ENCODE assay signal across 18 cellular contexts in genomic region chr10:132101529-132101928, GRCh38. TPM values are rescaled to one million over a fixed set of nuclear protein-coding genes. Genes with fewer than 3 reads are reported as not detected.
DNase-seq lines count a peak whose midpoint lies in the region; ATAC-seq and TF ChIP-seq lines count a peak whose summit lies in the region.
"Had no signal": no experiment of that assay in that cellular context is flagged by ENCODE, and none has a peak within 500 bp of the region (broad histone marks: within the 10 kb centered on the region; RNA-seq: fewer than 3 reads in every experiment).

No MANE protein-coding gene starts in this region.

- H3K27me3 ChIP-seq in MM.1S (replicated peaks; ENCODE audit: insufficient read depth, low read length), result peaks cover 38% of the 10 kb centered on the region
- no peaks in the 10 kb centered on the region for H3K27me3 ChIP-seq in endodermal cell (ENCODE audit: control insufficient read depth, insufficient read depth, low read length, poor library complexity, severe bottlenecking)
- H3K27me3 ChIP-seq in foreskin keratinocyte, result no peaks in the 10 kb centered on the region
- H3K27me3 ChIP-seq: ascending aorta, colonic mucosa, heart right ventricle had no signal

- no peaks in the 10 kb centered on the region for H3K9me2 ChIP-seq in MM.1S (replicated peaks; ENCODE audit: insufficient read depth, low read length)

- H3K4me1 ChIP-seq in MM.1S (ENCODE audit: low read length) (no peaks in the 10 kb centered on the region), endodermal cell (ENCODE audit: control insufficient read depth, insufficient read depth, low read length) (peaks cover 8% of the 10 kb centered on the region), foreskin keratinocyte (no peaks in the 10 kb centered on the region)
- H3K4me1 ChIP-seq: ascending aorta, colonic mucosa, parathyroid adenoma had no signal

- TF ChIP-seq CTCF in MM.1S (IDR thresholded peaks at IDR 0.05; ENCODE audit: low read length), result peak; percentile 9; the same call in 1 of the 2 replicates
- TF ChIP-seq CTCF in endodermal cell (conservative IDR thresholded peaks at IDR 0.05), result peak; percentile 60
- TF ChIP-seq CTCF in foreskin keratinocyte (conservative IDR thresholded peaks at IDR 0.05), result no peak

- H3K4me3 ChIP-seq in MM.1S (ENCODE audit: low read length), result no peak overlapping the region
- no peak overlapping the region for H3K4me3 ChIP-seq in endodermal cell (ENCODE audit: low read length)
- H3K4me3 ChIP-seq: ascending aorta, colonic mucosa, heart right ventricle had no signal

- no peaks in the 10 kb centered on the region for H4K20me1 ChIP-seq in MM.1S (ENCODE audit: insufficient read depth, low read length)

- no peaks in the 10 kb centered on the region for H3F3A ChIP-seq in MM.1S (ENCODE audit: insufficient read depth, low read length)

- H3K79me2 ChIP-seq in MM.1S (ENCODE audit: low read length), result no peaks in the 10 kb centered on the region
- H3K79me2 ChIP-seq: parathyroid adenoma had no signal

- H3K9me3 ChIP-seq in MM.1S (replicated peaks; ENCODE audit: insufficient read depth, low read length) (no peaks in the 10 kb centered on the region), endodermal cell (ENCODE audit: control insufficient read depth, low read length) (no peaks in the 10 kb centered on the region)
- H3K9me3 ChIP-seq: ascending aorta, colonic mucosa, heart right ventricle had no signal

- no peaks in the 10 kb centered on the region for H3K4me1 Mint-ChIP-seq in endodermal cell

- POLR2A ChIA-PET in HEK293T (lab: Yijun Ruan, JAX), result no interaction called here

- no peak overlapping the region for H2AFZ ChIP-seq in MM.1S (ENCODE audit: low read length)
- H2AFZ ChIP-seq: parathyroid adenoma had no signal

- no peak overlapping the region for H3K4me3 Mint-ChIP-seq in endodermal cell
- H3K4me3 Mint-ChIP-seq: activated CD8-positive, alpha-beta T cell treated with anti-CD3 and anti-CD28 coated beads, Interleukin-2, amount 10 ng/mL, durations not matched to agents 7 days and 5 days; CD4-positive, alpha-beta T cell had no signal

- no peaks in the 10 kb centered on the region for H3K9me3 Mint-ChIP-seq in endodermal cell
- H3K9me3 Mint-ChIP-seq: CD4-positive, alpha-beta T cell had no signal

- DNase-seq in NCI-H146 (lab: John Stamatoyannopoulos, UW) (peak; percentile 13), NCI-H146 treated with DMSO at 0.1 percent for 48 hours (lab: John Stamatoyannopoulos, UW; ENCODE audit: unreplicated experiment) (no peak), MM.1S (no peak), endodermal cell (peak; percentile 56), posterior vena cava (ENCODE audit: low spot score) (peak; percentile 62), foreskin keratinocyte (no peak), HEK293T (ENCODE audit: extremely low spot score) (no peak)
- DNase-seq: 8988T; activated CD8-positive, alpha-beta T cell treated with anti-CD3 and anti-CD28 coated beads, Interleukin-2, amount 10 ng/mL, durations not matched to agents 7 days and 5 days; activated effector memory CD4-positive, alpha-beta T cell treated with Interleukin-2 at 50 U/mL for 16 hours; CD4-positive, alpha-beta T cell; colonic mucosa; heart right ventricle; MV-4-11; NCI-H2171 had no signal

- H3K27ac ChIP-seq in MM.1S (ENCODE audit: low read length) (no peak overlapping the region), endodermal cell (ENCODE audit: low read depth, low read length) (no peak overlapping the region), foreskin keratinocyte (no peak overlapping the region)
- H3K27ac ChIP-seq: ascending aorta, colonic mucosa, heart right ventricle, parathyroid adenoma had no signal

- H3K4me2 ChIP-seq in MM.1S (ENCODE audit: low read depth, low read length), result no peak overlapping the region

- no peak for ATAC-seq in foreskin keratinocyte
- ATAC-seq in HG03039 (IDR thresholded peaks at IDR 0.05; ENCODE audit: unreplicated experiment), result no peak
- ATAC-seq: activated CD8-positive, alpha-beta T cell treated with anti-CD3 and anti-CD28 coated beads, Interleukin-2, amount 10 ng/mL, durations not matched to agents 7 days and 5 days; heart right ventricle had no signal

- H3K9ac ChIP-seq in MM.1S (ENCODE audit: low read length) (no peak overlapping the region), endodermal cell (ENCODE audit: extremely low read depth, low read length, poor library complexity, severe bottlenecking) (no peak overlapping the region)
- H3K9ac ChIP-seq: parathyroid adenoma had no signal

- H3K36me3 ChIP-seq in MM.1S (replicated peaks; ENCODE audit: insufficient read depth, low read length), result no peaks in the 10 kb centered on the region
- no peaks in the 10 kb centered on the region for H3K36me3 ChIP-seq in endodermal cell (ENCODE audit: control insufficient read depth, insufficient read depth, low read length)
- H3K36me3 ChIP-seq: ascending aorta, colonic mucosa, heart right ventricle had no signal

- H3K27ac Mint-ChIP-seq in endodermal cell, result no peak overlapping the region
- H3K27ac Mint-ChIP-seq: activated CD8-positive, alpha-beta T cell treated with anti-CD3 and anti-CD28 coated beads, Interleukin-2, amount 10 ng/mL, durations not matched to agents 7 days and 5 days; CD4-positive, alpha-beta T cell had no signal

- H3K36me3 Mint-ChIP-seq in endodermal cell (ENCODE audit: low read depth), result no peaks in the 10 kb centered on the region

- WGBS in endodermal cell (ENCODE audit: insufficient coverage in 1 of 2, insufficient read length in 1 of 2), 2 experiments, result 85 to 93% methylated on average over 4 to 10 of the region's 10 CpGs

- CTCF ChIA-PET in HEK293T (lab: Yijun Ruan, JAX), result interaction anchor here (0.8 kb wide), 1 partner anchor 47 kb away, joined by 3 read pairs; no protein-coding TSS in a partner anchor

- intact Hi-C loops in posterior vena cava (cut with DNase I), result no loop called here

- peaks cover 5% of the 10 kb centered on the region for H3K27me3 Mint-ChIP-seq in endodermal cell (ENCODE audit: insufficient read depth)

TF ChIP-seq in HEK293T, 16 proteins besides CTCF, POLR2A, EP300 and RAD21:
- TF ChIP-seq L3MBTL2 (conservative IDR thresholded peaks at IDR 0.05) (no peak), HDGF (IDR thresholded peaks at IDR 0.05; ENCODE audit: borderline replicate concordance) (no peak), FOXA1 (IDR thresholded peaks at IDR 0.05) (no peak), ZNF384 (IDR thresholded peaks at IDR 0.05) (no peak), TARDBP (IDR thresholded peaks at IDR 0.05) (no peak), ELF4 (IDR thresholded peaks at IDR 0.05) (no peak), CTBP1 (IDR thresholded peaks at IDR 0.05; ENCODE audit: borderline replicate concordance) (no peak), FOXM1 (IDR thresholded peaks at IDR 0.05; ENCODE audit: borderline replicate concordance) (no peak), LEF1 (IDR thresholded peaks at IDR 0.05; ENCODE audit: borderline replicate concordance) (no peak), SP1 (IDR thresholded peaks at IDR 0.05) (no peak), ARNT (IDR thresholded peaks at IDR 0.05) (no peak), NFRKB (IDR thresholded peaks at IDR 0.05) (no peak), BHLHE40 (IDR thresholded peaks at IDR 0.05; ENCODE audit: borderline replicate concordance) (no peak), PKNOX1 (IDR thresholded peaks at IDR 0.05) (no peak), FOXK2 (IDR thresholded peaks at IDR 0.05) (no peak), SUZ12 (IDR thresholded peaks at IDR 0.05) (no peak)

RNA-seq across cellular contexts. Expression of gene JAKMIP3, which starts 35.8 kb away (rescaled TPM):
- under 1 TPM; 0.95 to 0.99 TPM for total RNA-seq in endodermal cell
- polyA plus RNA-seq in endodermal cell (2013, experiment 1 of 2), result 1.0 TPM
- 0.87 TPM for polyA plus RNA-seq in endodermal cell (2013, experiment 2 of 2)
- under 1 TPM; 0.60 to 0.62 TPM for total RNA-seq in posterior vena cava
- total RNA-seq in foreskin keratinocyte, result 0.04 TPM in 1 of 2 replicates, not detected in the other
- polyA plus RNA-seq in foreskin keratinocyte, result not detected in 2 replicates
- total RNA-seq: ascending aorta had no signal

Comparison
In these comparisons a context has a peak if more than half of its experiments do, and no peak if none do; other contexts are left out.
1. DNase-seq: peak in NCI-H146 (single experiment), endodermal cell (single experiment) and posterior vena cava (single experiment); none in NCI-H146 treated with DMSO at 0.1 percent for 48 hours (single experiment), MM.1S (single experiment), foreskin keratinocyte (0 of 2) and HEK293T (single experiment).